1 cellular context compared by ENCODE assay signal in the genomic region with DNA sequence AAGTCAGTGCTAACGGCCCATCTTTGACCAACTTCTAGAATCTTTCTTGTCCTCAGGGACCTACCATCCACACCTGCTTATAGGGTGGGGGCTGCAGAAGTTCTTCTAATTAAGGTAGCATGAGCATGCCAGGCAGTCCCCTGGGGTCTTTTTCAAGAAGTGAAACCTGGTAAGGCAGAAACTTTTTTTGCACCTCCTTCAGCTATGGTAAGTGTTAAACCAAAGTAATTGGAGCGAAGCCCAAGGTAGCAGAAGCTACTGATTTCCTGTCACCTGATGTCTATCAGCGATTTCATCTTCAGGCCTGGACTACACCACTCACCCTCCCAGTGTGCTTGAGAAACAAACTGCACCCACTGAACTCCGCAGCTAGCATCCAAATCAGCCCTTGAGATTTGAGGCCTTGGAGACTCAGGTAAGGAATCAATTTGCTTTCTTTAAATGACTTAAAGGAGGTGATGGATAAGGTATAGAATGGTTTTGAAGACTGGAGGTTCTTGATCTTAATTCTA.
TF ChIP-seq lines count a peak whose summit lies in the region.

Gene MS4A1 (plus strand): TSS at position 317 of the 512 bp plus-strand sequence. CDS start 6,528 bp downstream, outside the sequence.

TF ChIP-seq in GM23338, 12 proteins besides CTCF, POLR2A, EP300 and RAD21 (continued from another document):
- TF ChIP-seq, protein P1, sequence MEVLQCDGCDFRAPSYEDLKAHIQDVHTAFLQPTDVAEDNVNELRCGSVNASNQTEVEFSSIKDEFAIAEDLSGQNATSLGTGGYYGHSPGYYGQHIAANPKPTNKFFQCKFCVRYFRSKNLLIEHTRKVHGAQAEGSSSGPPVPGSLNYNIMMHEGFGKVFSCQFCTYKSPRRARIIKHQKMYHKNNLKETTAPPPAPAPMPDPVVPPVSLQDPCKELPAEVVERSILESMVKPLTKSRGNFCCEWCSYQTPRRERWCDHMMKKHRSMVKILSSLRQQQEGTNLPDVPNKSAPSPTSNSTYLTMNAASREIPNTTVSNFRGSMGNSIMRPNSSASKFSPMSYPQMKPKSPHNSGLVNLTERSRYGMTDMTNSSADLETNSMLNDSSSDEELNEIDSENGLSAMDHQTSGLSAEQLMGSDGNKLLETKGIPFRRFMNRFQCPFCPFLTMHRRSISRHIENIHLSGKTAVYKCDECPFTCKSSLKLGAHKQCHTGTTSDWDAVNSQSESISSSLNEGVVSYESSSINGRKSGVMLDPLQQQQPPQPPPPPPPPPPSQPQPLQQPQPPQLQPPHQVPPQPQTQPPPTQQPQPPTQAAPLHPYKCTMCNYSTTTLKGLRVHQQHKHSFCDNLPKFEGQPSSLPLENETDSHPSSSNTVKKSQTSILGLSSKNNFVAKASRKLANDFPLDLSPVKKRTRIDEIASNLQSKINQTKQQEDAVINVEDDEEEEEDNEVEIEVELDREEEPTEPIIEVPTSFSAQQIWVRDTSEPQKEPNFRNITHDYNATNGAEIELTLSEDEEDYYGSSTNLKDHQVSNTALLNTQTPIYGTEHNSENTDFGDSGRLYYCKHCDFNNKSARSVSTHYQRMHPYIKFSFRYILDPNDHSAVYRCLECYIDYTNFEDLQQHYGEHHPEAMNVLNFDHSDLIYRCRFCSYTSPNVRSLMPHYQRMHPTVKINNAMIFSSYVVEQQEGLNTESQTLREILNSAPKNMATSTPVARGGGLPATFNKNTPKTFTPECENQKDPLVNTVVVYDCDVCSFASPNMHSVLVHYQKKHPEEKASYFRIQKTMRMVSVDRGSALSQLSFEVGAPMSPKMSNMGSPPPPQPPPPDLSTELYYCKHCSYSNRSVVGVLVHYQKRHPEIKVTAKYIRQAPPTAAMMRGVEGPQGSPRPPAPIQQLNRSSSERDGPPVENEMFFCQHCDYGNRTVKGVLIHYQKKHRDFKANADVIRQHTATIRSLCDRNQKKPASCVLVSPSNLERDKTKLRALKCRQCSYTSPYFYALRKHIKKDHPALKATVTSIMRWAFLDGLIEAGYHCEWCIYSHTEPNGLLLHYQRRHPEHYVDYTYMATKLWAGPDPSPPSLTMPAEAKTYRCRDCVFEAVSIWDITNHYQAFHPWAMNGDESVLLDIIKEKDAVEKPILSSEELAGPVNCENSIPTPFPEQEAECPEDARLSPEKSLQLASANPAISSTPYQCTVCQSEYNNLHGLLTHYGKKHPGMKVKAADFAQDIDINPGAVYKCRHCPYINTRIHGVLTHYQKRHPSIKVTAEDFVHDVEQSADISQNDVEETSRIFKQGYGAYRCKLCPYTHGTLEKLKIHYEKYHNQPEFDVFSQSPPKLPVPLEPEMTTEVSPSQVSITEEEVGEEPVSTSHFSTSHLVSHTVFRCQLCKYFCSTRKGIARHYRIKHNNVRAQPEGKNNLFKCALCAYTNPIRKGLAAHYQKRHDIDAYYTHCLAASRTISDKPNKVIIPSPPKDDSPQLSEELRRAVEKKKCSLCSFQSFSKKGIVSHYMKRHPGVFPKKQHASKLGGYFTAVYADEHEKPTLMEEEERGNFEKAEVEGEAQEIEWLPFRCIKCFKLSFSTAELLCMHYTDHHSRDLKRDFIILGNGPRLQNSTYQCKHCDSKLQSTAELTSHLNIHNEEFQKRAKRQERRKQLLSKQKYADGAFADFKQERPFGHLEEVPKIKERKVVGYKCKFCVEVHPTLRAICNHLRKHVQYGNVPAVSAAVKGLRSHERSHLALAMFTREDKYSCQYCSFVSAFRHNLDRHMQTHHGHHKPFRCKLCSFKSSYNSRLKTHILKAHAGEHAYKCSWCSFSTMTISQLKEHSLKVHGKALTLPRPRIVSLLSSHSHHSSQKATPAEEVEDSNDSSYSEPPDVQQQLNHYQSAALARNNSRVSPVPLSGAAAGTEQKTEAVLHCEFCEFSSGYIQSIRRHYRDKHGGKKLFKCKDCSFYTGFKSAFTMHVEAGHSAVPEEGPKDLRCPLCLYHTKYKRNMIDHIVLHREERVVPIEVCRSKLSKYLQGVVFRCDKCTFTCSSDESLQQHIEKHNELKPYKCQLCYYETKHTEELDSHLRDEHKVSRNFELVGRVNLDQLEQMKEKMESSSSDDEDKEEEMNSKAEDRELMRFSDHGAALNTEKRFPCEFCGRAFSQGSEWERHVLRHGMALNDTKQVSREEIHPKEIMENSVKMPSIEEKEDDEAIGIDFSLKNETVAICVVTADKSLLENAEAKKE (CRISPR knock-in tag; IDR thresholded peaks at IDR 0.05) = no peak
- TF ChIP-seq NANOG (IDR thresholded peaks at IDR 0.05; ENCODE audit: borderline replicate concordance) (no peak), ZNF114 (CRISPR knock-in tag; IDR thresholded peaks at IDR 0.05) (no peak)
